In genomic region chrX:22389544-22390243, GRCh38 we compare ENCODE assay signal across 11 cellular contexts.
DNase-seq lines count a peak whose midpoint lies in the region; ATAC-seq, FAIRE-seq and TF ChIP-seq lines count a peak whose summit lies in the region.
"Had no signal": no experiment of that assay in that cellular context is flagged by ENCODE, and none has a peak within 500 bp of the region (broad histone marks: within the 10 kb centered on the region; RNA-seq: fewer than 3 reads in every experiment).

No MANE protein-coding gene starts in this region.

- no peaks in the 10 kb centered on the region for H3K9me3 ChIP-seq in mesenchymal stem cell (ENCODE audit: control insufficient read depth, low read length)

- TF ChIP-seq CTCF in astrocyte of the cerebellum (IDR thresholded peaks at IDR 0.05; ENCODE audit: low read depth, low read length, missing control alignments): no peak

- peaks cover 0 to 3% of the 10 kb centered on the region in 2 experiments for H3K27me3 ChIP-seq in mesenchymal stem cell (ENCODE audit: control insufficient read depth in 1 of 2, insufficient read depth in 1 of 2, low read length in 2 of 2)

- H3K14ac ChIP-seq in mesenchymal stem cell (ENCODE audit: low read length in 2 of 2): no peak overlapping the region

- TF ChIP-seq POLR2A in GM12891 (IDR thresholded peaks at IDR 0.05; ENCODE audit: low read depth, low read length): no peak

- no peak for FAIRE-seq in GM12891 (lab: Jason Lieb, UNC)

- no peak for ATAC-seq in GM18517 (IDR thresholded peaks at IDR 0.05; ENCODE audit: unreplicated experiment)
- no peak for ATAC-seq in GM18870 (IDR thresholded peaks at IDR 0.05; ENCODE audit: unreplicated experiment)
- no peak for ATAC-seq in HG03175 (IDR thresholded peaks at IDR 0.05; ENCODE audit: unreplicated experiment)
- ATAC-seq: T-cell had no signal

- peak overlapping the region; percentile 25 for H3K9ac ChIP-seq in mesenchymal stem cell (ENCODE audit: low read length)

- H3K18ac ChIP-seq in mesenchymal stem cell (ENCODE audit: low read depth in 1 of 2, low read length in 2 of 2): peak overlapping the region in 1 of 2 experiments; percentile 57

- H2BK120ac ChIP-seq in mesenchymal stem cell (ENCODE audit: low read depth, low read length): no peak overlapping the region

- H3K27ac ChIP-seq in mesenchymal stem cell (ENCODE audit: low read length, poor library complexity, severe bottlenecking): peak overlapping the region; percentile 68
- H3K27ac ChIP-seq: C4-2B had no signal

- no peak overlapping the region for H2AFZ ChIP-seq in mesenchymal stem cell (ENCODE audit: low read depth, low read length)

- no peak overlapping the region for H3K23ac ChIP-seq in mesenchymal stem cell (ENCODE audit: low read length in 2 of 2)

- in situ Hi-C loops in astrocyte of the cerebellum (cut with HindIII; ENCODE audit: low sequenced_read_pairs): no loop called here

- no peak overlapping the region for H2AK5ac ChIP-seq in mesenchymal stem cell (ENCODE audit: low read length, severe bottlenecking)

- peak; percentile 20 for DNase-seq in AG08395 (ENCODE audit: low spot score)
- peak; percentile 60 for DNase-seq in NCI-H1105 treated with DMSO at 0.1 percent for 48 hours (lab: John Stamatoyannopoulos, UW)
- peak; percentile 51 for DNase-seq in astrocyte of the cerebellum (ENCODE audit: low read depth)
- DNase-seq in mesenchymal stem cell: peak; percentile 67
- no peak for DNase-seq in GM12891 (ENCODE audit: insufficient read length, low spot score)
- DNase-seq: effector CD4-positive, alpha-beta T cell; T-cell had no signal

- WGBS in mesenchymal stem cell: 23% methylated on average over 4 of the region's 6 CpGs

- no peak overlapping the region for H2BK12ac ChIP-seq in mesenchymal stem cell (ENCODE audit: low read length in 2 of 2)

- H3K79me1 ChIP-seq in mesenchymal stem cell (replicated peaks; ENCODE audit: low read length, poor library complexity, severe bottlenecking): no peaks in the 10 kb centered on the region

- H2BK15ac ChIP-seq in mesenchymal stem cell (ENCODE audit: low read depth, poor library complexity, severe bottlenecking): no peak overlapping the region

- no peaks in the 10 kb centered on the region for H3K36me3 ChIP-seq in mesenchymal stem cell (ENCODE audit: control insufficient read depth in 1 of 2, insufficient read depth in 2 of 2, low read depth in 1 of 2, low read length in 2 of 2)

- H3K4me3 ChIP-seq in astrocyte of the cerebellum (ENCODE audit: low read depth, low read length) (no peak overlapping the region), mesenchymal stem cell (ENCODE audit: insufficient read depth in 1 of 2, low read depth in 1 of 2, low read length in 2 of 2) (no peak overlapping the region)

- no peak overlapping the region for H4K91ac ChIP-seq in mesenchymal stem cell (ENCODE audit: low read length)

- H2BK5ac ChIP-seq in mesenchymal stem cell (ENCODE audit: low read depth, low read length, poor library complexity, severe bottlenecking): no peak overlapping the region

- peaks cover 3% of the 10 kb centered on the region for H3K4me1 ChIP-seq in mesenchymal stem cell (ENCODE audit: control insufficient read depth, insufficient read depth, low read depth, low read length)

- no peak overlapping the region for H3K4me2 ChIP-seq in mesenchymal stem cell (ENCODE audit: low read length, poor library complexity, severe bottlenecking)

- no peak overlapping the region for H3K4ac ChIP-seq in mesenchymal stem cell (ENCODE audit: low read depth in 1 of 2, low read length in 2 of 2)

- no peak overlapping the region for H4K8ac ChIP-seq in mesenchymal stem cell (ENCODE audit: low read length)

TF ChIP-seq in GM12891, 5 proteins besides CTCF, POLR2A, EP300 and RAD21:
- TF ChIP-seq POLR2AphosphoS5 (IDR thresholded peaks at IDR 0.05; ENCODE audit: low read depth, low read length) (no peak), PAX5 (IDR thresholded peaks at IDR 0.05; ENCODE audit: insufficient read depth, low read length, severe bottlenecking) (no peak), POU2F2 (IDR thresholded peaks at IDR 0.05; ENCODE audit: low read depth, low read length) (no peak), TAF1 (IDR thresholded peaks at IDR 0.05; ENCODE audit: low read depth, low read length) (no peak), SPI1 (IDR thresholded peaks at IDR 0.05; ENCODE audit: low read depth, low read length) (no peak)
